ENCODE assay signal across 21 cellular contexts in the genomic region with DNA sequence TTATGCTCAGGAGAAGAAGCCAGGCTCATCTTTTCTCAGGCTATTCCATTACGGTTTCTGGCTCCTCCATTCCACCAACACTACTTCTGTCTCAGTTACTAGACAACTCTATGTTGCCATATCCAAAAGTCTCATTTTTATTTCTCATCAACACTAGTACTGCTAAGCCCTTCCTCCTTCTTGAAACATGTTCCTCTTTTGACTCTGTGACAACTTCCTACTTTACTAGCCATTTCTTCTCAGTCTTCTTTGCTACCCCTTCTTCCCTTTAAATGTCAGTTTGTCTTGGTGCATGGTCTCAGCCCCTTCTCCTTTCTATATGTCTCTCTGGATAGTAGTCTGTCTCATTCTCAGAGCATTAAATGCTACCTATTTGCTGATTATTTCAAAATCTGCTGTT. TPM values are rescaled to one million over a fixed set of nuclear protein-coding genes. Genes with fewer than 3 reads are reported as not detected.
DNase-seq lines count a peak whose midpoint lies in the region; ATAC-seq and TF ChIP-seq lines count a peak whose summit lies in the region.
"Had no signal": no experiment of that assay in that cellular context is flagged by ENCODE, and none has a peak within 500 bp of the region (broad histone marks: within the 10 kb centered on the region; RNA-seq: fewer than 3 reads in every experiment).

No MANE protein-coding gene starts in this region.

- H3K4me1 ChIP-seq in left ventricle myocardium inferior (no peaks in the 10 kb centered on the region), Panc1 (ENCODE audit: control insufficient read depth, insufficient read depth, low read length) (peaks cover 15% of the 10 kb centered on the region), upper lobe of right lung (no peaks in the 10 kb centered on the region)
- H3K4me1 ChIP-seq: gastrocnemius medialis, spleen, upper lobe of left lung had no signal

- H3K27ac ChIP-seq in left ventricle myocardium inferior (replicated peaks) = no peak overlapping the region
- peak overlapping the region; percentile 7; the same call in 1 of the 2 replicates for H3K27ac ChIP-seq in Panc1 (ENCODE audit: low read length)
- H3K27ac ChIP-seq in upper lobe of right lung = no peak overlapping the region
- H3K27ac ChIP-seq: gastrocnemius medialis, spleen, upper lobe of left lung had no signal

- CTCF ChIA-PET in Panc1 (lab: Charles Lee) = no interaction called here

- BruUV-seq in Panc1 (replicated peaks; lab: Mats Ljungman, UMichigan) = no TSS peak

- no peak for TF ChIP-seq CTCF in left ventricle myocardium inferior (IDR thresholded peaks at IDR 0.05; ENCODE audit: borderline replicate concordance)
- no peak for TF ChIP-seq CTCF in Panc1 (IDR thresholded peaks at IDR 0.05)
- no peak for TF ChIP-seq CTCF in upper lobe of right lung (IDR thresholded peaks at IDR 0.05)

- H3K27me3 ChIP-seq in left ventricle myocardium inferior (ENCODE audit: low read depth) (peaks cover 5% of the 10 kb centered on the region), Panc1 (ENCODE audit: control insufficient read depth, insufficient read depth, low read length) (no peaks in the 10 kb centered on the region), upper lobe of right lung (no peaks in the 10 kb centered on the region)
- H3K27me3 ChIP-seq: spleen, upper lobe of left lung had no signal

- ATAC-seq in Right ventricle myocardium superior (ENCODE audit: poor library complexity) = peak; percentile 34
- no peak for ATAC-seq in Panc1
- ATAC-seq in left ventricle myocardium superior = peak; percentile 41
- peak; percentile 85 for ATAC-seq in upper lobe of right lung
- ATAC-seq: esophagus mucosa, gastrocnemius medialis, HCT116 had no signal

- H3K4me3 ChIP-seq in left ventricle myocardium inferior (no peak overlapping the region), Panc1 (ENCODE audit: low read depth in 2 of 2, low read length in 2 of 2) (no peak overlapping the region), upper lobe of right lung (no peak overlapping the region)
- H3K4me3 ChIP-seq: gastrocnemius medialis, spleen, upper lobe of left lung had no signal

- POLR2A ChIA-PET in Panc1 (lab: Charles Lee) = no interaction called here

- in situ Hi-C loops in Panc1 (cut with HindIII; ENCODE audit: low pct_unique_long_range_greater_than_20kb, low sequenced_read_pairs) = no loop called here

- H3K9me3 ChIP-seq in left ventricle myocardium inferior (replicated peaks) = no peaks in the 10 kb centered on the region
- no peaks in the 10 kb centered on the region for H3K9me3 ChIP-seq in Panc1 (ENCODE audit: control insufficient read depth, insufficient read depth, low read depth, low read length)
- H3K9me3 ChIP-seq in upper lobe of right lung = no peaks in the 10 kb centered on the region
- H3K9me3 ChIP-seq: gastrocnemius medialis, spleen, upper lobe of left lung had no signal

- intact Hi-C loops in Right ventricle myocardium superior (cut with DNase I) = no loop called here
- intact Hi-C loops in left ventricle myocardium inferior (cut with micrococcal nuclease) = no loop called here
- intact Hi-C loops in Panc1 (cut with micrococcal nuclease; ENCODE audit: unreplicated experiment) = no loop called here
- intact Hi-C loops in left ventricle myocardium superior (cut with micrococcal nuclease) = no loop called here
- intact Hi-C loops in upper lobe of right lung (cut with DNase I) = no loop called here

- H3K36me3 ChIP-seq in left ventricle myocardium inferior = no peaks in the 10 kb centered on the region
- H3K36me3 ChIP-seq in Panc1 (ENCODE audit: control insufficient read depth, insufficient read depth, low read length) = no peaks in the 10 kb centered on the region
- no peaks in the 10 kb centered on the region for H3K36me3 ChIP-seq in upper lobe of right lung
- H3K36me3 ChIP-seq: gastrocnemius medialis, spleen, upper lobe of left lung had no signal

- DNase-seq in Right ventricle myocardium superior (no peak), left ventricle myocardium inferior (no peak), Panc1 (ENCODE audit: low read depth, low spot score) (no peak), left ventricle myocardium superior (no peak), upper lobe of right lung (no peak), SHP77 (lab: John Stamatoyannopoulos, UW) (no peak), middle frontal gyrus (ENCODE audit: extremely low spot score, low spot score) (no peak)
- no peak for DNase-seq in stimulated activated CD4-positive, alpha-beta T cell treated with anti-CD3 and anti-CD28 coated beads, Interleukin-4, amount 100 ng/mL, for 1 hour
- DNase-seq: 8988T; activated CD4-positive, alpha-beta T cell treated with anti-CD3 and anti-CD28 coated beads, Interleukin-2, amount 10 ng/mL, durations not matched to agents 24 days and 14 days; activated naive CD8-positive, alpha-beta T cell treated with anti-CD3 and anti-CD28 coated beads for 36 hours; Calu3; effector CD8-positive, alpha-beta T cell; gastrocnemius medialis; NCI-H1694 treated with DMSO at 0.1 percent for 48 hours; NCI-H748 treated with DMSO at 0.1 percent for 48 hours; spleen; upper lobe of left lung had no signal

RNA-seq across cellular contexts. Expression of a gene that starts 7.1 kb away (rescaled TPM):
- total RNA-seq in Right ventricle myocardium superior (3.2 TPM), left ventricle myocardium inferior (3.6 TPM), Panc1 (2021; ENCODE audit: unreplicated experiment) (259 TPM), left ventricle myocardium superior (3.8 TPM), upper lobe of right lung (47.6 TPM)
- polyA plus RNA-seq in Panc1 (2012; ENCODE audit: insufficient read length) = 87.8 TPM
- total RNA-seq: activated CD4-positive, alpha-beta T cell treated with anti-CD3 and anti-CD28 coated beads, Interleukin-2, amount 10 ng/mL, durations not matched to agents 24 days and 14 days; B cell had no signal

Comparison
In these comparisons a context has a peak if more than half of its experiments do, and no peak if none do; other contexts are left out.
1. RNA of a gene that starts 7.1 kb away (total RNA-seq): 259 TPM in Panc1 (single experiment) and 47.6 TPM in upper lobe of right lung (single experiment); 3.8 TPM in left ventricle myocardium superior (single experiment), 3.6 TPM in left ventricle myocardium inferior (single experiment) and 3.2 TPM in Right ventricle myocardium superior (single experiment); every median in the first group is over 10 times any median in the second.